ENCODE assay signal across 19 cellular contexts in the genomic region with DNA sequence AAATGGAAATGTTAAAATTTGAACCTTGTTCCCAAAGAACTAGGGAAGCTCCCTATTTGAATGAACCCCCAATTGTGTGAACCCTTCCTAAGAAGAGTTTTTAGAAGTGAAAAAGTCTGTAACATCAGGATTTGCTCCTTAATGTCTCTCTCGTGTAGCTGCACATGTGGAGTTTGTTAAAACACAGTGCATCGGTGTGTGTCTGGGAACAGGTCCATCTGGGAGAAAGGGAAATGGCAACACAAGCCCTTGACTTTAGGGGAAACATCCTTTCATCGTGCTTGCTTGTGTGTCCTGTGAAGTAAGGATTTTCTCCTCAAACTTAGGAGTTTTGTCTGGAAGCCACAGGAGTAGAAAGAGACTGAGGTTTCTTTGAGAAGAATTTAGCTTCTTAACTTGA.
DNase-seq lines count a peak whose midpoint lies in the region; ATAC-seq and TF ChIP-seq lines count a peak whose summit lies in the region.
"Had no signal": no experiment of that assay in that cellular context is flagged by ENCODE, and none has a peak within 500 bp of the region (broad histone marks: within the 10 kb centered on the region; RNA-seq: fewer than 3 reads in every experiment).

No MANE protein-coding gene starts in this region.

- intact Hi-C loops in uterus (cut with DNase I; ENCODE audit: low total_unique reads): no loop called here

- H3K27ac ChIP-seq in uterus: peak overlapping the region; percentile 30 to 56
- H3K27ac ChIP-seq: 22Rv1, HL-60, Peyer's patch had no signal

- H3K9me3 ChIP-seq in uterus: no peaks in the 10 kb centered on the region
- H3K9me3 ChIP-seq: Caco-2, Peyer's patch had no signal

- no peak for ATAC-seq in GM19467 (IDR thresholded peaks at IDR 0.05; ENCODE audit: unreplicated experiment)

- no peaks in the 10 kb centered on the region for H3K4me1 ChIP-seq in uterus
- H3K4me1 ChIP-seq: Caco-2 had no signal

- TF ChIP-seq POLR2A in uterus (IDR thresholded peaks at IDR 0.05): no peak

- H3K4me3 ChIP-seq in astrocyte of the spinal cord (ENCODE audit: low read depth, low read length) (no peak overlapping the region), uterus (no peak overlapping the region)
- H3K4me3 ChIP-seq: MG63, Peyer's patch had no signal

- in situ Hi-C loops in astrocyte of the spinal cord (cut with HindIII; ENCODE audit: low sequenced_read_pairs): no loop called here

- DNase-seq in DMS 273 (lab: John Stamatoyannopoulos, UW; ENCODE audit: unreplicated experiment) (peak; percentile 21), DMS 273 treated with DMSO at 0.1 percent for 48 hours (lab: John Stamatoyannopoulos, UW) (no peak), astrocyte of the spinal cord (ENCODE audit: low read depth, low spot score) (peak; percentile 3), fibroblast of the conjunctiva (ENCODE audit: low read depth) (peak; percentile 67), uterus (no peak), NCI-H1694 (lab: John Stamatoyannopoulos, UW) (no peak), NOMO-1 (lab: John Stamatoyannopoulos, UW; ENCODE audit: unreplicated experiment in 2 of 2) (no peak)
- DNase-seq: Caco-2, KG1, MG63, NCI-H1092 treated with DMSO at 0.1 percent for 48 hours, NCI-H1694 treated with DMSO at 0.1 percent for 48 hours, NCI-H446 treated with DMSO at 0.1 percent for 48 hours, NCI-H82, Peyer's patch, SHP77 had no signal

- TF ChIP-seq CTCF in astrocyte of the spinal cord (IDR thresholded peaks at IDR 0.05; ENCODE audit: low read depth, low read length): no peak
- no peak for TF ChIP-seq CTCF in uterus (IDR thresholded peaks at IDR 0.05)

- H3K36me3 ChIP-seq in uterus: no peaks in the 10 kb centered on the region
- H3K36me3 ChIP-seq: Peyer's patch had no signal

- no peaks in the 10 kb centered on the region for H3K27me3 ChIP-seq in uterus
- H3K27me3 ChIP-seq: MG63, Peyer's patch had no signal

Comparison
In these comparisons a context has a peak if more than half of its experiments do, and no peak if none do; other contexts are left out.
1. DNase-seq: peak in DMS 273 (single experiment), astrocyte of the spinal cord (single experiment) and fibroblast of the conjunctiva (single experiment); none in DMS 273 treated with DMSO at 0.1 percent for 48 hours (single experiment), uterus (0 of 2), NCI-H1694 (single experiment) and NOMO-1 (0 of 2).